Comparison of ENCODE assay signal across 20 cellular contexts in genomic region chr12:70556179-70556869, GRCh38.
DNase-seq lines count a peak whose midpoint lies in the region; ATAC-seq and TF ChIP-seq lines count a peak whose summit lies in the region.
"Had no signal": no experiment of that assay in that cellular context is flagged by ENCODE, and none has a peak within 500 bp of the region (broad histone marks: within the 10 kb centered on the region; RNA-seq: fewer than 3 reads in every experiment).

No MANE protein-coding gene starts in this region.

- H3K9ac ChIP-seq in smooth muscle cell (ENCODE audit: low read depth) (peak overlapping the region; percentile 15), endodermal cell (ENCODE audit: extremely low read depth, low read length, poor library complexity, severe bottlenecking) (no peak overlapping the region)

- peaks cover 37% of the 10 kb centered on the region for H3K4me1 Mint-ChIP-seq in endodermal cell
- H3K4me1 Mint-ChIP-seq: CD4-positive, CD25-positive, alpha-beta regulatory T cell had no signal

- H3K4me3 ChIP-seq in fibroblast of the aortic adventitia (ENCODE audit: low read depth, low read length) (no peak overlapping the region), smooth muscle cell (no peak overlapping the region), endodermal cell (ENCODE audit: low read length) (no peak overlapping the region)

- H3F3A ChIP-seq in smooth muscle cell (ENCODE audit: low read depth): no peaks in the 10 kb centered on the region

- no peak for TF ChIP-seq CTCF in fibroblast of the aortic adventitia (IDR thresholded peaks at IDR 0.05; ENCODE audit: insufficient read depth, low read length)
- TF ChIP-seq CTCF in smooth muscle cell (IDR thresholded peaks at IDR 0.05; ENCODE audit: borderline replicate concordance, insufficient read depth, poor library complexity, severe bottlenecking): no peak
- TF ChIP-seq CTCF in endodermal cell (conservative IDR thresholded peaks at IDR 0.05): no peak

- DNase-seq in HT1080 (ENCODE audit: low read depth) (peak; percentile 11), fibroblast of the aortic adventitia (ENCODE audit: low read depth) (peak; percentile 31), smooth muscle cell (lab: John Stamatoyannopoulos, UW; ENCODE audit: unreplicated experiment) (no peak), NCI-H2171 treated with DMSO at 0.1 percent for 48 hours (lab: John Stamatoyannopoulos, UW) (no peak), endodermal cell (no peak)
- no peak for DNase-seq in activated CD4-positive, alpha-beta T cell treated with anti-CD3 and anti-CD28 coated beads for 4 hours
- DNase-seq: BE2C; CD4-positive, CD25-positive, alpha-beta regulatory T cell; COR-L47; H7; IMR-90; Karpas-422; MM.1S; NCI-H1092; NCI-H1436 treated with DMSO at 0.1 percent for 48 hours; NCI-H2029; NCI-H526 had no signal

- H3K4me3 Mint-ChIP-seq in endodermal cell: no peak overlapping the region
- H3K4me3 Mint-ChIP-seq: CD4-positive, CD25-positive, alpha-beta regulatory T cell had no signal

- no peak overlapping the region for H3K27ac Mint-ChIP-seq in endodermal cell

- H3K36me3 ChIP-seq in smooth muscle cell (ENCODE audit: low read depth) (no peaks in the 10 kb centered on the region), endodermal cell (ENCODE audit: control insufficient read depth, insufficient read depth, low read length) (no peaks in the 10 kb centered on the region)

- H3K4me1 ChIP-seq in smooth muscle cell (ENCODE audit: low read depth) (peaks cover 4% of the 10 kb centered on the region), endodermal cell (ENCODE audit: control insufficient read depth, insufficient read depth, low read length) (peaks cover 8% of the 10 kb centered on the region)

- no peak for ATAC-seq in HG03378 (IDR thresholded peaks at IDR 0.05; ENCODE audit: unreplicated experiment)
- ATAC-seq: Right ventricle myocardium inferior had no signal

- H3K27ac ChIP-seq in angular gyrus (ENCODE audit: low read depth, low read length) (peak overlapping the region; percentile 95), smooth muscle cell (ENCODE audit: low read depth) (peak overlapping the region; percentile 61), endodermal cell (ENCODE audit: low read depth, low read length) (no peak overlapping the region)

- no peak overlapping the region for H3K4me2 ChIP-seq in smooth muscle cell

- H4K20me1 ChIP-seq in smooth muscle cell (ENCODE audit: low read depth): no peaks in the 10 kb centered on the region

- H3K9me3 Mint-ChIP-seq in endodermal cell: no peaks in the 10 kb centered on the region

- no peaks in the 10 kb centered on the region for H3K79me2 ChIP-seq in smooth muscle cell (ENCODE audit: low read depth)

- no peaks in the 10 kb centered on the region for H3K27me3 ChIP-seq in smooth muscle cell (ENCODE audit: low read depth)
- no peaks in the 10 kb centered on the region for H3K27me3 ChIP-seq in endodermal cell (ENCODE audit: control insufficient read depth, insufficient read depth, low read length, poor library complexity, severe bottlenecking)
- H3K27me3 ChIP-seq: BE2C had no signal

- H3K9me3 ChIP-seq in smooth muscle cell (replicated peaks; ENCODE audit: low read depth) (no peaks in the 10 kb centered on the region), endodermal cell (ENCODE audit: control insufficient read depth, low read length) (no peaks in the 10 kb centered on the region)
- H3K9me3 ChIP-seq: BE2C had no signal

- no peak overlapping the region for H2AFZ ChIP-seq in smooth muscle cell (ENCODE audit: low read depth)

- H3K36me3 Mint-ChIP-seq in endodermal cell (ENCODE audit: low read depth): no peaks in the 10 kb centered on the region
- H3K36me3 Mint-ChIP-seq: CD4-positive, CD25-positive, alpha-beta regulatory T cell had no signal

- 78% methylated on average over 5 of the region's 5 CpGs for WGBS in smooth muscle cell (ENCODE audit: low lambda C conversion rate)
- WGBS in endodermal cell (ENCODE audit: insufficient coverage in 1 of 2, insufficient read length in 1 of 2), 2 experiments: 86 to 96% methylated on average over 2 to 5 of the region's 5 CpGs

- no peaks in the 10 kb centered on the region for H3K27me3 Mint-ChIP-seq in endodermal cell (ENCODE audit: insufficient read depth)
- H3K27me3 Mint-ChIP-seq: CD4-positive, CD25-positive, alpha-beta regulatory T cell had no signal

Comparison
In these comparisons a context has a peak if more than half of its experiments do, and no peak if none do; other contexts are left out.
1. DNase-seq: peak in HT1080 (single experiment) and fibroblast of the aortic adventitia (single experiment); none in smooth muscle cell (single experiment), NCI-H2171 treated with DMSO at 0.1 percent for 48 hours (single experiment), activated CD4-positive, alpha-beta T cell treated with anti-CD3 and anti-CD28 coated beads for 4 hours (0 of 2) and endodermal cell (single experiment).